ENCODE assay signal across 8 cellular contexts in genomic region chr15:44710236-44711088, GRCh38. TPM values are rescaled to one million over a fixed set of nuclear protein-coding genes. Genes with fewer than 3 reads are reported as not detected.
A peak's percentile ranks its signal among the peaks of the same experiment; 100 is the strongest.
DNase-seq lines count a peak whose midpoint lies in the region; ATAC-seq and TF ChIP-seq lines count a peak whose summit lies in the region.

No MANE protein-coding gene starts in this region.

- peaks cover 74% of the 10 kb centered on the region for H3K36me3 Mint-ChIP-seq in CD4-positive, alpha-beta T cell (ENCODE audit: low read depth)
- H3K36me3 Mint-ChIP-seq in chondrocyte (ENCODE audit: low read depth), result peaks cover 5% of the 10 kb centered on the region
- H3K36me3 Mint-ChIP-seq in type B pancreatic cell, result peaks cover 8% of the 10 kb centered on the region

- peak overlapping the region; percentile 96 for H3K4me3 Mint-ChIP-seq in CD4-positive, alpha-beta T cell
- peak overlapping the region; percentile 99 for H3K4me3 Mint-ChIP-seq in chondrocyte (ENCODE audit: unreplicated experiment)
- H3K4me3 Mint-ChIP-seq in type B pancreatic cell, result peak overlapping the region; percentile 100

- no peaks in the 10 kb centered on the region for H3K27me3 ChIP-seq in CD4-positive, alpha-beta T cell (ENCODE audit: control insufficient read depth, insufficient read depth, low read length)
- no peaks in the 10 kb centered on the region for H3K27me3 ChIP-seq in lung (ENCODE audit: control insufficient read depth, insufficient read depth)

- peak; percentile 2 for ATAC-seq in CD4-positive, alpha-beta T cell (ENCODE audit: poor library complexity)
- ATAC-seq in GM21825 (IDR thresholded peaks at IDR 0.05; ENCODE audit: unreplicated experiment) (peak; percentile 26), lung (ENCODE audit: insufficient read depth, low FRiP score) (no peak)

- peak overlapping the region; percentile 100 for H3K27ac Mint-ChIP-seq in CD4-positive, alpha-beta T cell
- H3K27ac Mint-ChIP-seq in chondrocyte (ENCODE audit: unreplicated experiment), result peak overlapping the region; percentile 99
- peak overlapping the region; percentile 99 for H3K27ac Mint-ChIP-seq in type B pancreatic cell

- H3K4me1 Mint-ChIP-seq in CD4-positive, alpha-beta T cell (ENCODE audit: low read depth), result peaks cover 60% of the 10 kb centered on the region
- H3K4me1 Mint-ChIP-seq in chondrocyte (ENCODE audit: low read depth) (peaks cover 28% of the 10 kb centered on the region), type B pancreatic cell (ENCODE audit: unreplicated experiment) (peaks cover 15% of the 10 kb centered on the region)

- POLR2A ChIA-PET in CD4-positive, alpha-beta T cell (lab: Charles Lee), result interaction anchor here (1.0 to 38.3 kb wide), 23 partner anchors 11 to 882 kb away, joined by 3 to 4232 read pairs (median 6); partner anchors contain the start of genes CTDSPL2, EIF3J, GOLM2 and SPG11
- POLR2A ChIA-PET in RWPE1 (lab: Yijun Ruan, JAX; ENCODE audit: low non-redundant PET), result interaction anchor here (0.5 to 2.7 kb wide), 5 partner anchors 17 to 204 kb away, joined by 4 to 14 read pairs (median 5); partner anchors contain the start of gene SPG11

- DNase-seq in CD4-positive, alpha-beta T cell, result peak in 2 of 10 experiments; percentile 29 to 44
- DNase-seq in RWPE1 (ENCODE audit: low spot score) (no peak), chondrocyte (ENCODE audit: low spot score) (no peak), lung (ENCODE audit: low spot score) (no peak), type B pancreatic cell (ENCODE audit: extremely low spot score, unreplicated experiment) (no peak), NCI-H345 treated with DMSO at 0.1 percent for 48 hours (lab: John Stamatoyannopoulos, UW; ENCODE audit: unreplicated experiment) (no peak), T1000 (lab: John Stamatoyannopoulos, UW) (no peak)

- peak overlapping the region; percentile 100 for H3K27ac ChIP-seq in CD4-positive, alpha-beta T cell (ENCODE audit: low read depth, low read length)
- H3K27ac ChIP-seq in RWPE1, result peak overlapping the region; percentile 88
- peak overlapping the region; percentile 75 to 99 for H3K27ac ChIP-seq in lung (ENCODE audit: low read depth in 1 of 2, low read length in 1 of 2)

- H3K9me3 Mint-ChIP-seq in CD4-positive, alpha-beta T cell, result no peaks in the 10 kb centered on the region
- H3K9me3 Mint-ChIP-seq in chondrocyte (ENCODE audit: low read depth), result no peaks in the 10 kb centered on the region
- no peaks in the 10 kb centered on the region for H3K9me3 Mint-ChIP-seq in type B pancreatic cell

- no peaks in the 10 kb centered on the region for H3K9me3 ChIP-seq in CD4-positive, alpha-beta T cell (ENCODE audit: control insufficient read depth, low read length)
- H3K9me3 ChIP-seq in lung (ENCODE audit: control insufficient read depth in 2 of 2, insufficient read depth in 1 of 2, low read length in 1 of 2), result no peaks in the 10 kb centered on the region

- H3K4me1 ChIP-seq in lung (ENCODE audit: control insufficient read depth in 2 of 2, insufficient read depth in 2 of 2, low read length in 2 of 2), result peaks cover 10 to 14% of the 10 kb centered on the region in 2 donors

- CTCF ChIA-PET in CD4-positive, alpha-beta T cell (lab: Charles Lee), result interaction anchor here (1.0 to 4.7 kb wide), 15 partner anchors 11 to 142 kb away, joined by 3 to 115 read pairs (median 8); partner anchors contain the start of genes SPG11 and TRIM69
- CTCF ChIA-PET in RWPE1 (lab: Yijun Ruan, JAX), result interaction anchor here (0.6 to 0.7 kb wide), 4 partner anchors 15 to 421 kb away, joined by 3 to 6 read pairs (median 3); no protein-coding TSS in a partner anchor

- peak overlapping the region; percentile 65 for H3K4me3 ChIP-seq in lung

- H3K36me3 ChIP-seq in lung (ENCODE audit: control insufficient read depth in 2 of 2, insufficient read depth in 2 of 2, low read length in 2 of 2), result peaks cover under 1 to 3% of the 10 kb centered on the region in 2 donors

- peak; percentile 54 for TF ChIP-seq CTCF in CD4-positive, alpha-beta T cell (IDR thresholded peaks at IDR 0.05)
- peak; percentile 61 for TF ChIP-seq CTCF in RWPE1 (conservative IDR thresholded peaks at IDR 0.05; ENCODE audit: low read depth)
- peak; percentile 75 for TF ChIP-seq CTCF in chondrocyte (IDR thresholded peaks at IDR 0.05)
- peak; percentile 19 for TF ChIP-seq CTCF in lung (IDR thresholded peaks at IDR 0.05; ENCODE audit: control extremely low read depth, extremely low read depth)
- peak; percentile 14 for TF ChIP-seq CTCF in type B pancreatic cell (conservative IDR thresholded peaks at IDR 0.05)

- WGBS in lung, 2 donors, result 8 to 17% methylated on average over 11 of the region's 11 CpGs

- H3K27me3 Mint-ChIP-seq in CD4-positive, alpha-beta T cell, result no peaks in the 10 kb centered on the region
- no peaks in the 10 kb centered on the region for H3K27me3 Mint-ChIP-seq in chondrocyte (ENCODE audit: low read depth)
- no peaks in the 10 kb centered on the region for H3K27me3 Mint-ChIP-seq in type B pancreatic cell

- intact Hi-C loops in CD4-positive, alpha-beta T cell (cut with DNase I, micrococcal nuclease), result loop anchor here (1.0 to 2.0 kb wide), 6 partner anchors 16 to 47 kb away; partner anchors contain the start of gene SPG11 (in 2 of the 2)

RNA-seq across cellular contexts. Expression of gene PATL2, which starts 0.7 kb away (rescaled TPM):
- 10 to 100 TPM; 17.4 to 21.9 TPM for total RNA-seq in CD4-positive, alpha-beta T cell
- total RNA-seq in chondrocyte, result not detected in 3 replicates
- 1 to 10 TPM; 2.4 to 3.0 TPM for total RNA-seq in lung
- 1 to 10 TPM; 4.4 to 4.8 TPM for polyA plus RNA-seq in lung
- 1.0 and 1.2 TPM in 2 replicates for total RNA-seq in type B pancreatic cell (ENCODE audit: low replicate concordance)

RNA-seq across cellular contexts. Expression of gene B2M, which starts 0.9 kb away (rescaled TPM):
- total RNA-seq in CD4-positive, alpha-beta T cell, result 1,000 to 10,000 TPM; 4,357 to 4,503 TPM
- total RNA-seq in chondrocyte, result 496 to 595 TPM (median 582 TPM) in 3 replicates
- 1,000 to 10,000 TPM; 2,080 to 4,787 TPM for total RNA-seq in lung
- over 10,000 TPM in 1 of 2 donors, 1,000 to 10,000 TPM in 1; 1,933 to 11,026 TPM for polyA plus RNA-seq in lung
- total RNA-seq in type B pancreatic cell (ENCODE audit: low replicate concordance), result 400 and 519 TPM in 2 replicates

RNA-seq across cellular contexts. Expression of gene TRIM69, which starts 25.9 kb away (rescaled TPM):
- total RNA-seq in CD4-positive, alpha-beta T cell, result 1 to 10 TPM; 6.2 to 9.8 TPM
- total RNA-seq in chondrocyte, result 9.7 to 16.6 TPM (median 12.9 TPM) in 3 replicates
- 10 to 100 TPM; 13.1 to 21.3 TPM for total RNA-seq in lung
- polyA plus RNA-seq in lung, result 10 to 100 TPM; 11.2 to 26.4 TPM
- total RNA-seq in type B pancreatic cell (ENCODE audit: low replicate concordance), result 24.9 and 30.9 TPM in 2 replicates

RNA-seq across cellular contexts. Expression of gene SPG11, which starts 47.0 kb away (rescaled TPM):
- total RNA-seq in CD4-positive, alpha-beta T cell, result 10 to 100 TPM; 49.9 to 51.3 TPM
- total RNA-seq in chondrocyte (41.2 to 58.5 TPM (median 45.4 TPM) in 3 replicates), lung (100 to 1,000 TPM in 1 of 2 donors, 10 to 100 TPM in 1; 86.5 to 119 TPM), type B pancreatic cell (ENCODE audit: low replicate concordance) (75.5 and 80.4 TPM in 2 replicates)
- polyA plus RNA-seq in lung, result 10 to 100 TPM; 39.2 to 42.0 TPM

Comparison
In these comparisons a context has a peak if more than half of its experiments do, and no peak if none do; other contexts are left out.
1. CTCF ChIP-seq: peak in every context shown above with its lines; median percentile 75 in chondrocyte; 61 in RWPE1; 54 in CD4-positive, alpha-beta T cell; 19 in lung; 14 in type B pancreatic cell.